ENCODE assay signal across 11 cellular contexts in the genomic region with DNA sequence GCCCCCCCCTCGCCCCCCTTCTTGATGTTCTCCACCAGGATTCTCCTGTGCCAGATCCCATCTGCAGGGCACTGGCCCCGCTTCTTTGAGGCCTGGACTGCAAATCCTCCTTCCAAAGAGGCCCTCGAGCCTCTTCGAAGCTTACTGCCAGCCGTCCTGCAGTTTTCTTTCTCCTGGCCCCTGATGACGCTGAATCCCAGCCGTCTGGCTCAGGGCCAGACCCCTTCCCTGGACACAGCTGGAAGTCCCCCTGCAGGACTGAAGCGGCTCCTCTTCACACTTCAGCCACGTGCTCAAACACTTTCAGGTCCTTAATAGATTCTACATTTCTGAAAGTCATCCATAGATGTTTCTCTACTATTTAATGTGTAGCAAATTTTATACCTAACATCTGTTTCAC.
DNase-seq lines count a peak whose midpoint lies in the region; ATAC-seq and TF ChIP-seq lines count a peak whose summit lies in the region.
"Had no signal": no experiment of that assay in that cellular context is flagged by ENCODE, and none has a peak within 500 bp of the region (broad histone marks: within the 10 kb centered on the region; RNA-seq: fewer than 3 reads in every experiment).

No MANE protein-coding gene starts in this region.

- no peak overlapping the region for H3K4me3 Mint-ChIP-seq in WTC11

- no peaks in the 10 kb centered on the region for H3K9me3 Mint-ChIP-seq in WTC11

- no peaks in the 10 kb centered on the region for H3K27me3 Mint-ChIP-seq in WTC11 (ENCODE audit: low read depth)

- no peak for TF ChIP-seq CTCF in WTC11 (IDR thresholded peaks at IDR 0.05)

- POLR2A ChIA-PET in WTC11 (lab: Charles Lee), result no interaction called here

- DNase-seq in Right ventricle myocardium inferior (ENCODE audit: missing footprints), result no peak
- DNase-seq in cardiac septum (ENCODE audit: low spot score), result no peak
- no peak for DNase-seq in WTC11 (ENCODE audit: low spot score)
- peak; percentile 74 for DNase-seq in left ventricle myocardium superior
- DNase-seq in OCI-M1 (lab: John Stamatoyannopoulos, UW), result no peak
- DNase-seq: colonic mucosa, NCI-H1694, occipital lobe had no signal

- intact Hi-C loops in Right ventricle myocardium inferior (cut with DNase I) (no loop called here), cardiac septum (cut with DNase I) (no loop called here), left ventricle myocardium superior (cut with micrococcal nuclease) (no loop called here)

- 0 out of 2 replicates have a peak overlapping the region, but pooled peaks have one; percentile 45 for H3K27ac Mint-ChIP-seq in WTC11

- peaks cover 35% of the 10 kb centered on the region for H3K36me3 Mint-ChIP-seq in WTC11

- ATAC-seq in Right ventricle myocardium inferior, result peak; percentile 35
- ATAC-seq in WTC11, result no peak
- ATAC-seq in left ventricle myocardium superior, result peak; percentile 46
- no peak for ATAC-seq in GM18907 (IDR thresholded peaks at IDR 0.05; ENCODE audit: unreplicated experiment)
- ATAC-seq in GM21529 (IDR thresholded peaks at IDR 0.05; ENCODE audit: unreplicated experiment), result no peak
- ATAC-seq in GM21515 (IDR thresholded peaks at IDR 0.05; ENCODE audit: unreplicated experiment), result no peak

- CTCF ChIA-PET in WTC11 (lab: Charles Lee), result interaction anchor here (0.8 to 1.3 kb wide), 3 partner anchors 29 to 67 kb away, joined by 3 to 4 read pairs (median 3); no protein-coding TSS in a partner anchor

- H3K4me1 Mint-ChIP-seq in WTC11, result peaks cover 5% of the 10 kb centered on the region; the same call in 1 of the 2 replicates

TF ChIP-seq in WTC11, 78 proteins besides CTCF, POLR2A, EP300 and RAD21:
- TF ChIP-seq CBFB (CRISPR knock-in tag; IDR thresholded peaks at IDR 0.05; ENCODE audit: low read depth) (no peak), SMAD4 (CRISPR knock-in tag; IDR thresholded peaks at IDR 0.05) (no peak)

Comparison
In these comparisons a context has a peak if more than half of its experiments do, and no peak if none do; other contexts are left out.
1. ATAC-seq: peak in Right ventricle myocardium inferior (single experiment) and left ventricle myocardium superior (single experiment); none in WTC11 (single experiment), GM18907 (single experiment), GM21529 (single experiment) and GM21515 (single experiment).